Comparison of ENCODE assay signal across 8 cellular contexts in the genomic region with DNA sequence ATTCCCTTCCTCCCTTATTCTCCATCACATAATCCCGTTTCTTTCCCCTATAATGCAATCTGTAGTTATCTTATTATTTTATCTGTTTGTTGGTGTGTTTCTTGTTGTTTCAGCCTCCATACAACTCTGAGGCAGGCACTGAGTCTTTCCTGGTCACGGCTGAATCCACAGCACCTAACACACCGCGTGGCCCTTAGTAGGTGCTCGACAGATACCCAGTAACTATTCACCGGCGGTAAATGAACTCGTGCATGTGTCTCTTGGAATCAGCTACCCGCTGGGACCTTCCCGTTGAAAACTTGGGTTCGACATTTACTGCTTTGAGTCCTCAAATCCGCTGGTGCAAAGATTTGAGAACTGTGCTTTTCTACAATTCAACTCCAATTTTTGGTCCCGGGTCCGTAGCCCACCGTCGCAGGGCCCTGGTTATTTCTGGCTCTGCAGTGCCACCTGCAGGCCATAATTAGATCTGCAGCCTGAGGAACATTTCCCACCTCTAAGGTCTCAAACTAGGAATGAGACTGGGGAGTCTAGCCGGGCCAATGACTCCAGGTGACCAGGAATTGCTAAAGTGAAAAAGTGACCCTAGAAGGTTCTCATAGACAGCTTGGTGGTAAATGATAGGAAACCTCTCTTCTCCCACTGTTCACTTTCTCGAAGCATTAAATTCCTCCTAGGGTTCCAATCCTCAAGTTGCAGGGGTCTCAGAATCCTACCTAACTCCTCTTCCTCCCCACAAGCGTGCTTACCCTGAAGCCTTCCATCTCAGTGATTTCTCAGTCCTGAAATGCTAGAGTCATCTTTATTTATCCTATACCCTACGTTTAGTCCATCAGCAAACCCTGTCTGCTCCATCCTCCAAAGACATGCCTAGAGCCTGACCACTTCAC. TPM values are rescaled to one million over a fixed set of nuclear protein-coding genes. Genes with fewer than 3 reads are reported as not detected.
DNase-seq lines count a peak whose midpoint lies in the region; ATAC-seq lines count a peak whose summit lies in the region.

No MANE protein-coding gene starts in this region.

- intact Hi-C loops in posterior vena cava (cut with DNase I) = loop anchor here in 1 of 2 donors (5.0 to 10.0 kb wide), 2 partner anchors 307 to 450 kb away; no protein-coding TSS in a partner anchor

- DNase-seq in 8988T = peak; percentile 29
- peak; percentile 56 for DNase-seq in G401 (ENCODE audit: low spot score)
- DNase-seq in NCI-H2171 treated with DMSO at 0.1 percent for 48 hours (lab: John Stamatoyannopoulos, UW) = peak; percentile 37
- DNase-seq in activated T-cell treated with anti-CD3 and anti-CD28 coated beads, Interleukin-2, amount 50 U/mL, for 24 hours = peak; percentile 55
- DNase-seq in glomerular endothelial cell (ENCODE audit: extremely low read depth, low read depth, low spot score) = peak; percentile 14
- peak; percentile 6 for DNase-seq in renal cortical epithelial cell (ENCODE audit: low read depth)
- no peak for DNase-seq in posterior vena cava (ENCODE audit: low spot score)

- H3K9me3 Mint-ChIP-seq in activated T-cell treated with anti-CD3 and anti-CD28 coated beads, Interleukin-2, amount 50 U/mL, for 24 hours = peaks cover 8% of the 10 kb centered on the region

- H3K4me1 Mint-ChIP-seq in activated T-cell treated with anti-CD3 and anti-CD28 coated beads, Interleukin-2, amount 50 U/mL, for 24 hours (ENCODE audit: low read depth) = peaks cover 8% of the 10 kb centered on the region

- no peaks in the 10 kb centered on the region for H3K27me3 Mint-ChIP-seq in activated T-cell treated with anti-CD3 and anti-CD28 coated beads, Interleukin-2, amount 50 U/mL, for 24 hours

- no peak for ATAC-seq in GM21526 (IDR thresholded peaks at IDR 0.05; ENCODE audit: low FRiP score, unreplicated experiment)

- H3K27ac Mint-ChIP-seq in activated T-cell treated with anti-CD3 and anti-CD28 coated beads, Interleukin-2, amount 50 U/mL, for 24 hours = no peak overlapping the region

- in situ Hi-C loops in G401 (cut with HindIII; ENCODE audit: low sequenced_read_pairs) = no loop called here

- no peaks in the 10 kb centered on the region for H3K36me3 Mint-ChIP-seq in activated T-cell treated with anti-CD3 and anti-CD28 coated beads, Interleukin-2, amount 50 U/mL, for 24 hours (ENCODE audit: low read depth)

- no peak overlapping the region for H3K4me3 Mint-ChIP-seq in activated T-cell treated with anti-CD3 and anti-CD28 coated beads, Interleukin-2, amount 50 U/mL, for 24 hours

RNA-seq across cellular contexts. Expression of a gene that starts 40.0 kb away (rescaled TPM):
- total RNA-seq in G401 (2014; rRNA removed; shearing (Covaris generic)) = not detected in 2 replicates
- total RNA-seq in glomerular endothelial cell (not detected in 2 replicates), renal cortical epithelial cell (not detected in 2 replicates), posterior vena cava (under 1 TPM in 1 of 2 donors, not detected in 1; 0.23 TPM)

RNA-seq across cellular contexts. Expression of a gene that starts 41.0 kb away (rescaled TPM):
- total RNA-seq in G401 (2014; rRNA removed; shearing (Covaris generic)) = 14.6 and 15.9 TPM in 2 replicates
- total RNA-seq in glomerular endothelial cell (23.8 and 35.2 TPM in 2 replicates), renal cortical epithelial cell (17.7 and 30.5 TPM in 2 replicates), posterior vena cava (10 to 100 TPM; 38.4 to 47.7 TPM)
